2 cellular contexts compared by ENCODE assay signal in genomic region chr13:31100721-31101120, GRCh38.
TF ChIP-seq lines count a peak whose summit lies in the region.

No MANE protein-coding gene starts in this region.

TF ChIP-seq in GM23338, 12 proteins besides CTCF, POLR2A, EP300 and RAD21:
- TF ChIP-seq, protein P1, sequence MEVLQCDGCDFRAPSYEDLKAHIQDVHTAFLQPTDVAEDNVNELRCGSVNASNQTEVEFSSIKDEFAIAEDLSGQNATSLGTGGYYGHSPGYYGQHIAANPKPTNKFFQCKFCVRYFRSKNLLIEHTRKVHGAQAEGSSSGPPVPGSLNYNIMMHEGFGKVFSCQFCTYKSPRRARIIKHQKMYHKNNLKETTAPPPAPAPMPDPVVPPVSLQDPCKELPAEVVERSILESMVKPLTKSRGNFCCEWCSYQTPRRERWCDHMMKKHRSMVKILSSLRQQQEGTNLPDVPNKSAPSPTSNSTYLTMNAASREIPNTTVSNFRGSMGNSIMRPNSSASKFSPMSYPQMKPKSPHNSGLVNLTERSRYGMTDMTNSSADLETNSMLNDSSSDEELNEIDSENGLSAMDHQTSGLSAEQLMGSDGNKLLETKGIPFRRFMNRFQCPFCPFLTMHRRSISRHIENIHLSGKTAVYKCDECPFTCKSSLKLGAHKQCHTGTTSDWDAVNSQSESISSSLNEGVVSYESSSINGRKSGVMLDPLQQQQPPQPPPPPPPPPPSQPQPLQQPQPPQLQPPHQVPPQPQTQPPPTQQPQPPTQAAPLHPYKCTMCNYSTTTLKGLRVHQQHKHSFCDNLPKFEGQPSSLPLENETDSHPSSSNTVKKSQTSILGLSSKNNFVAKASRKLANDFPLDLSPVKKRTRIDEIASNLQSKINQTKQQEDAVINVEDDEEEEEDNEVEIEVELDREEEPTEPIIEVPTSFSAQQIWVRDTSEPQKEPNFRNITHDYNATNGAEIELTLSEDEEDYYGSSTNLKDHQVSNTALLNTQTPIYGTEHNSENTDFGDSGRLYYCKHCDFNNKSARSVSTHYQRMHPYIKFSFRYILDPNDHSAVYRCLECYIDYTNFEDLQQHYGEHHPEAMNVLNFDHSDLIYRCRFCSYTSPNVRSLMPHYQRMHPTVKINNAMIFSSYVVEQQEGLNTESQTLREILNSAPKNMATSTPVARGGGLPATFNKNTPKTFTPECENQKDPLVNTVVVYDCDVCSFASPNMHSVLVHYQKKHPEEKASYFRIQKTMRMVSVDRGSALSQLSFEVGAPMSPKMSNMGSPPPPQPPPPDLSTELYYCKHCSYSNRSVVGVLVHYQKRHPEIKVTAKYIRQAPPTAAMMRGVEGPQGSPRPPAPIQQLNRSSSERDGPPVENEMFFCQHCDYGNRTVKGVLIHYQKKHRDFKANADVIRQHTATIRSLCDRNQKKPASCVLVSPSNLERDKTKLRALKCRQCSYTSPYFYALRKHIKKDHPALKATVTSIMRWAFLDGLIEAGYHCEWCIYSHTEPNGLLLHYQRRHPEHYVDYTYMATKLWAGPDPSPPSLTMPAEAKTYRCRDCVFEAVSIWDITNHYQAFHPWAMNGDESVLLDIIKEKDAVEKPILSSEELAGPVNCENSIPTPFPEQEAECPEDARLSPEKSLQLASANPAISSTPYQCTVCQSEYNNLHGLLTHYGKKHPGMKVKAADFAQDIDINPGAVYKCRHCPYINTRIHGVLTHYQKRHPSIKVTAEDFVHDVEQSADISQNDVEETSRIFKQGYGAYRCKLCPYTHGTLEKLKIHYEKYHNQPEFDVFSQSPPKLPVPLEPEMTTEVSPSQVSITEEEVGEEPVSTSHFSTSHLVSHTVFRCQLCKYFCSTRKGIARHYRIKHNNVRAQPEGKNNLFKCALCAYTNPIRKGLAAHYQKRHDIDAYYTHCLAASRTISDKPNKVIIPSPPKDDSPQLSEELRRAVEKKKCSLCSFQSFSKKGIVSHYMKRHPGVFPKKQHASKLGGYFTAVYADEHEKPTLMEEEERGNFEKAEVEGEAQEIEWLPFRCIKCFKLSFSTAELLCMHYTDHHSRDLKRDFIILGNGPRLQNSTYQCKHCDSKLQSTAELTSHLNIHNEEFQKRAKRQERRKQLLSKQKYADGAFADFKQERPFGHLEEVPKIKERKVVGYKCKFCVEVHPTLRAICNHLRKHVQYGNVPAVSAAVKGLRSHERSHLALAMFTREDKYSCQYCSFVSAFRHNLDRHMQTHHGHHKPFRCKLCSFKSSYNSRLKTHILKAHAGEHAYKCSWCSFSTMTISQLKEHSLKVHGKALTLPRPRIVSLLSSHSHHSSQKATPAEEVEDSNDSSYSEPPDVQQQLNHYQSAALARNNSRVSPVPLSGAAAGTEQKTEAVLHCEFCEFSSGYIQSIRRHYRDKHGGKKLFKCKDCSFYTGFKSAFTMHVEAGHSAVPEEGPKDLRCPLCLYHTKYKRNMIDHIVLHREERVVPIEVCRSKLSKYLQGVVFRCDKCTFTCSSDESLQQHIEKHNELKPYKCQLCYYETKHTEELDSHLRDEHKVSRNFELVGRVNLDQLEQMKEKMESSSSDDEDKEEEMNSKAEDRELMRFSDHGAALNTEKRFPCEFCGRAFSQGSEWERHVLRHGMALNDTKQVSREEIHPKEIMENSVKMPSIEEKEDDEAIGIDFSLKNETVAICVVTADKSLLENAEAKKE (CRISPR knock-in tag; IDR thresholded peaks at IDR 0.05), result no peak
- TF ChIP-seq STAT1 (IDR thresholded peaks at IDR 0.05; ENCODE audit: unreplicated experiment), result no peak
- no peak for TF ChIP-seq NANOG (IDR thresholded peaks at IDR 0.05; ENCODE audit: borderline replicate concordance)
- TF ChIP-seq REST (IDR thresholded peaks at IDR 0.05; ENCODE audit: unreplicated experiment), result no peak
- TF ChIP-seq JUNB (IDR thresholded peaks at IDR 0.05; ENCODE audit: unreplicated experiment), result no peak
- no peak for TF ChIP-seq EZH2phosphoT487 (IDR thresholded peaks at IDR 0.05; ENCODE audit: unreplicated experiment)
- TF ChIP-seq POLR2AphosphoS5 (IDR thresholded peaks at IDR 0.05; ENCODE audit: low read depth), result no peak
- no peak for TF ChIP-seq EZH2 (IDR thresholded peaks at IDR 0.05; ENCODE audit: low read depth, unreplicated experiment)
- no peak for TF ChIP-seq ETS1 (IDR thresholded peaks at IDR 0.05)
- TF ChIP-seq CREB1 (CRISPR knock-in tag; IDR thresholded peaks at IDR 0.05; ENCODE audit: low read depth), result no peak
- no peak for TF ChIP-seq ZNF331 (CRISPR knock-in tag; IDR thresholded peaks at IDR 0.05; ENCODE audit: low read depth)
- no peak for TF ChIP-seq ZNF114 (CRISPR knock-in tag; IDR thresholded peaks at IDR 0.05)

TF ChIP-seq in H1, 55 proteins besides CTCF, POLR2A, EP300 and RAD21:
- TF ChIP-seq USF2 (IDR thresholded peaks at IDR 0.05; ENCODE audit: low read length), result no peak
- no peak for TF ChIP-seq SP1 (IDR thresholded peaks at IDR 0.05; ENCODE audit: low read depth, low read length)
- no peak for TF ChIP-seq BACH1 (IDR thresholded peaks at IDR 0.05; ENCODE audit: low read length)
